Comparison of ENCODE assay signal across 11 cellular contexts in genomic region chr3:172098698-172099494, GRCh38. TPM values are rescaled to one million over a fixed set of nuclear protein-coding genes. Genes with fewer than 3 reads are reported as not detected.
A peak's percentile ranks its signal among the peaks of the same experiment; 100 is the strongest.
DNase-seq lines count a peak whose midpoint lies in the region; ATAC-seq, FAIRE-seq and TF ChIP-seq lines count a peak whose summit lies in the region.
"Had no signal": no experiment of that assay in that cellular context is flagged by ENCODE, and none has a peak within 500 bp of the region (broad histone marks: within the 10 kb centered on the region; RNA-seq: fewer than 3 reads in every experiment).

No MANE protein-coding gene starts in this region.

- H3K36me3 ChIP-seq in bronchial epithelial cell (ENCODE audit: control insufficient read depth, insufficient read depth, low read length) (no peaks in the 10 kb centered on the region), muscle layer of duodenum (ENCODE audit: control insufficient read depth in 1 of 2, insufficient read depth in 2 of 2, low read length in 2 of 2) (no peaks in the 10 kb centered on the region), spleen (no peaks in the 10 kb centered on the region)
- H3K36me3 ChIP-seq: upper lobe of left lung had no signal

- no peaks in the 10 kb centered on the region for H3K36me3 Mint-ChIP-seq in CD4-positive, alpha-beta T cell (ENCODE audit: low read depth)

- H3K9me3 ChIP-seq in CD4-positive, alpha-beta T cell (ENCODE audit: control insufficient read depth, low read length), result no peaks in the 10 kb centered on the region
- H3K9me3 ChIP-seq in muscle layer of duodenum (ENCODE audit: control insufficient read depth in 1 of 2, low read length in 2 of 2), result no peaks in the 10 kb centered on the region
- H3K9me3 ChIP-seq in spleen, result no peaks in the 10 kb centered on the region
- H3K9me3 ChIP-seq: upper lobe of left lung had no signal

- H3K4me1 ChIP-seq in muscle layer of duodenum (ENCODE audit: control insufficient read depth in 1 of 2, insufficient read depth in 2 of 2, low read length in 2 of 2) (peaks cover 12 to 59% of the 10 kb centered on the region in 2 donors), spleen (peaks cover 15 to 95% (median 66%) of the 10 kb centered on the region in 6 donors)

- no peaks in the 10 kb centered on the region for H3K9me3 Mint-ChIP-seq in CD4-positive, alpha-beta T cell

- no peak for TF ChIP-seq CTCF in CD4-positive, alpha-beta T cell (IDR thresholded peaks at IDR 0.05)
- TF ChIP-seq CTCF in bronchial epithelial cell (IDR thresholded peaks at IDR 0.05; ENCODE audit: insufficient read depth, low read length, severe bottlenecking), result no peak
- TF ChIP-seq CTCF in spleen (IDR thresholded peaks at IDR 0.05 in 8 of 11, conservative IDR thresholded peaks at IDR 0.05 in 3 of 11), result no peak

- no peak for TF ChIP-seq POLR2A in spleen (IDR thresholded peaks at IDR 0.05)

- H3K27me3 ChIP-seq in CD4-positive, alpha-beta T cell (ENCODE audit: control insufficient read depth, insufficient read depth, low read length), result no peaks in the 10 kb centered on the region
- no peaks in the 10 kb centered on the region for H3K27me3 ChIP-seq in bronchial epithelial cell (ENCODE audit: control insufficient read depth, insufficient read depth, low read length)
- no peaks in the 10 kb centered on the region for H3K27me3 ChIP-seq in muscle layer of duodenum (ENCODE audit: low read depth, low read length)
- no peaks in the 10 kb centered on the region for H3K27me3 ChIP-seq in spleen (replicated peaks in 1 of 7)
- H3K27me3 ChIP-seq: upper lobe of left lung had no signal

- CTCF ChIA-PET in CD4-positive, alpha-beta T cell (lab: Charles Lee), result no interaction called here

- H3K27ac ChIP-seq in CD4-positive, alpha-beta T cell (ENCODE audit: low read depth, low read length), result no peak overlapping the region
- H3K27ac ChIP-seq in muscle layer of duodenum (ENCODE audit: low read length) (peak overlapping the region; percentile 14), spleen (peak overlapping the region in 4 of 8 donors; percentile 30 to 77 (median 66))

- POLR2A ChIA-PET in CD4-positive, alpha-beta T cell (lab: Charles Lee), result no interaction called here

- H3K27ac Mint-ChIP-seq in CD4-positive, alpha-beta T cell, result no peak overlapping the region

- no peaks in the 10 kb centered on the region for H3K27me3 Mint-ChIP-seq in CD4-positive, alpha-beta T cell

- intact Hi-C loops in CD4-positive, alpha-beta T cell (cut with DNase I, micrococcal nuclease), result no loop called here
- intact Hi-C loops in spleen (cut with DNase I; ENCODE audit: low total_unique reads), result no loop called here

- H3K4me1 Mint-ChIP-seq in CD4-positive, alpha-beta T cell (ENCODE audit: low read depth), result peaks cover 79% of the 10 kb centered on the region

- H3K4me3 ChIP-seq in bronchial epithelial cell (ENCODE audit: low read depth, low read length) (no peak overlapping the region), muscle layer of duodenum (ENCODE audit: low read depth in 1 of 2, low read length in 2 of 2) (no peak overlapping the region), spleen (no peak overlapping the region)
- H3K4me3 ChIP-seq: upper lobe of left lung had no signal

- no peak for DNase-seq in CD4-positive, alpha-beta T cell
- DNase-seq in NCI-H2107 treated with DMSO at 0.1 percent for 48 hours (lab: John Stamatoyannopoulos, UW; ENCODE audit: unreplicated experiment) (peak; percentile 91), bronchial epithelial cell (ENCODE audit: low read depth) (peak; percentile 29), G401 (ENCODE audit: low spot score) (no peak), spleen (no peak)
- no peak for DNase-seq in activated CD4-positive, alpha-beta T cell treated with anti-CD3 and anti-CD28 coated beads, Interleukin-2, amount 50 U/mL, for 48 hours
- DNase-seq: KBM-7, nucleus accumbens, upper lobe of left lung had no signal

- no peak for ATAC-seq in CD4-positive, alpha-beta T cell (ENCODE audit: poor library complexity)
- no peak for ATAC-seq in GM18867 (IDR thresholded peaks at IDR 0.05; ENCODE audit: unreplicated experiment)

- in situ Hi-C loops in G401 (cut with HindIII; ENCODE audit: low sequenced_read_pairs), result no loop called here

- WGBS in spleen, 5 donors, result 74 to 87% (median 85%) methylated on average over 9 of the region's 9 CpGs

- H3K4me3 Mint-ChIP-seq in CD4-positive, alpha-beta T cell, result peak overlapping the region; percentile 11

- no peak for FAIRE-seq in bronchial epithelial cell (lab: Jason Lieb, UNC)

RNA-seq across cellular contexts. Expression of gene FNDC3B, which starts 59.5 kb away (rescaled TPM):
- total RNA-seq in CD4-positive, alpha-beta T cell, result 10 to 100 TPM; 26.1 to 28.7 TPM
- total RNA-seq in bronchial epithelial cell, result 32.3 and 39.2 TPM in 2 replicates
- 12.7 and 22.9 TPM in 2 replicates for total RNA-seq in G401 (2014; rRNA removed; shearing (Covaris generic))
- total RNA-seq in spleen, result 100 to 1,000 TPM in 6 of 7 donors, 10 to 100 TPM in 1; 88.8 to 149 (median 110) TPM
- 1 to 10 TPM; 3.1 to 9.1 (median 4.5) TPM for polyA plus RNA-seq in spleen

Comparison
In these comparisons a context has a peak if more than half of its experiments do, and no peak if none do; other contexts are left out.
1. DNase-seq: peak in NCI-H2107 treated with DMSO at 0.1 percent for 48 hours (single experiment) and bronchial epithelial cell (single experiment); none in CD4-positive, alpha-beta T cell (0 of 10), activated CD4-positive, alpha-beta T cell treated with anti-CD3 and anti-CD28 coated beads, Interleukin-2, amount 50 U/mL, for 48 hours (0 of 2), G401 (single experiment) and spleen (single experiment).